In the genomic region with DNA sequence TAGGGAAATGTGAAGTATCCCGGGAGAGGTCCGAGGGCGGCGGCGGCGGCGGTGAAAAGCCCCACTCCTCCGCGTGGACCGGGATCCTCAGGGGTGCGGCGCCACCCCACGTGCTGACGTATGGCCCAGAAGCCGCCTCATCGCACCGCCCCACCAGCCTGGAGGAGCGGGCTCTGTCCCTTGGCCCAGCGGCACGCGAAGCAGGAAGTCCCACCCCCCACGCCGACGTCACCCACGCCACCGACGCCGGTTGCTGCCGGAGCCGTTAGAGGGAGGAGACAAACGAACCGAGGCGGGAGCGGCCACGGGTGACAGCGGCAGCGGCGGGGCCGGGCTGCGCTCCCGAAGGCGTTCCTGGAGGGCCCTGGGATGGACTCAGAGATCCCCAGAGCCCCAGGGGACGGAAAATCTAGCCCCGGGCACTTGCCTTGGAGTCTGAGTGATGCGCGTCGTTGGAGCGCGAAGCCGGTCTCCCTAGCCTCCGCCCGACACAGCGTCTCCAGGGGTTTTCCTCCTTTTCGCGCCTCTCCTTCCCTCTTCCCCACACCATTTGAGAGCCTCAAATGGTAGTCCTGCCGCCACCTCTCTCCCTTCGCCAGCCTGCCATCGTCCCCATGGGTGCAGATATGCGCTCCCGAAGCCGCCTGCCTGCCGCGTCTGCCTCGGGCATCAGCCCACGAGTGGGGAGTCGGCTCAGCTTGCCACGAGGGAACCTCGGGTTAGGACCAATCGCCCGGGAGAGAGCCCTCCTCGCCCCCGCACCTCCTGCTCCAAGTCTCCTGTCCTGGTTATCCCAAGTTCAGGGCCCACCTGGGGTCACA, we compare ENCODE assay signal across 8 cellular contexts. TPM values are rescaled to one million over a fixed set of nuclear protein-coding genes. Genes with fewer than 3 reads are reported as not detected.
A peak's percentile ranks its signal among the peaks of the same experiment; 100 is the strongest.
DNase-seq lines count a peak whose midpoint lies in the region; ATAC-seq and TF ChIP-seq lines count a peak whose summit lies in the region.

A gene with protein sequence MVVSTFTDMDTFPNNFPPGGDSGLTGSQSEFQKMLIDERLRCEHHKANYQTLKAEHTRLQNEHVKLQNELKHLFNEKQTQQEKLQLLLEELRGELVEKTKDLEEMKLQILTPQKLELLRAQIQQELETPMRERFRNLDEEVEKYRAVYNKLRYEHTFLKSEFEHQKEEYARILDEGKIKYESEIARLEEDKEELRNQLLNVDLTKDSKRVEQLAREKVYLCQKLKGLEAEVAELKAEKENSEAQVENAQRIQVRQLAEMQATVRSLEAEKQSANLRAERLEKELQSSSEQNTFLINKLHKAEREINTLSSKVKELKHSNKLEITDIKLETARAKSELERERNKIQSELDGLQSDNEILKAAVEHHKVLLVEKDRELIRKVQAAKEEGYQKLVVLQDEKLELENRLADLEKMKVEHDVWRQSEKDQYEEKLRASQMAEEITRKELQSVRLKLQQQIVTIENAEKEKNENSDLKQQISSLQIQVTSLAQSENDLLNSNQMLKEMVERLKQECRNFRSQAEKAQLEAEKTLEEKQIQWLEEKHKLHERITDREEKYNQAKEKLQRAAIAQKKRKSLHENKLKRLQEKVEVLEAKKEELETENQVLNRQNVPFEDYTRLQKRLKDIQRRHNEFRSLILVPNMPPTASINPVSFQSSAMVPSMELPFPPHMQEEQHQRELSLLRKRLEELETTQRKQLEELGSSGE (minus strand): TSS at position 95 of the 821 bp plus-strand sequence. CDS start 47,377 bp downstream, outside the sequence.

- no peak for TF ChIP-seq CTCF in LNCaP clone FGC (IDR thresholded peaks at IDR 0.05; ENCODE audit: control insufficient read depth, extremely low read depth, insufficient read depth)
- no peak for TF ChIP-seq CTCF in RWPE1 (conservative IDR thresholded peaks at IDR 0.05; ENCODE audit: low read depth)

- peak within 1 kb of the TSS; percentile 88 for H3K4me3 Mint-ChIP-seq in activated T-helper 2 cell treated with anti-CD3 and anti-CD28 coated beads, Interferon-gamma antibody, Interleukin-2, Interleukin-4, amounts not matched to agents 10 μg/mL and 5 μg/mL and 100 μg/mL, durations not matched to agents 14 hours and 24 hours and 36 hours (ENCODE audit: low read depth)
- H3K4me3 Mint-ChIP-seq in natural killer cell treated with Interleukin-12 subunit alpha and Interleukin-12 subunit beta and Interleukin-15 and Interleukin-18, amount 100 ng/mL, for 72 hours: peak within 1 kb of the TSS; percentile 97

- H3K4me3 ChIP-seq in LNCaP clone FGC (ENCODE audit: low read depth, low read length): peak within 1 kb of the TSS; percentile 65

- peaks cover 27% of the 10 kb centered on the region for H3K4me1 Mint-ChIP-seq in activated T-helper 2 cell treated with anti-CD3 and anti-CD28 coated beads, Interferon-gamma antibody, Interleukin-2, Interleukin-4, amounts not matched to agents 10 μg/mL and 5 μg/mL and 100 μg/mL, durations not matched to agents 14 hours and 24 hours and 36 hours (ENCODE audit: low read depth)
- peaks cover 25 to 26% of the 10 kb centered on the region in 2 donors for H3K4me1 Mint-ChIP-seq in natural killer cell treated with Interleukin-12 subunit alpha and Interleukin-12 subunit beta and Interleukin-15 and Interleukin-18, amount 100 ng/mL, for 72 hours (ENCODE audit: low read depth in 2 of 2)

- DNase-seq in Daoy (ENCODE audit: low read depth) (peak; percentile 98), GOT3 (lab: John Stamatoyannopoulos, UW) (peak; percentile 55), LNCaP clone FGC (ENCODE audit: low read depth) (peak; percentile 65), RWPE1 (ENCODE audit: low spot score) (peak; percentile 91), fibroblast of peridontal ligament (ENCODE audit: extremely low read depth) (peak; percentile 85)
- DNase-seq in activated T-helper 2 cell treated with anti-CD3 and anti-CD28 coated beads, Interferon-gamma antibody, Interleukin-2, Interleukin-4, amounts not matched to agents 10 μg/mL and 5 μg/mL and 100 μg/mL, durations not matched to agents 14 hours and 24 hours and 36 hours (ENCODE audit: low spot score): peak; percentile 95
- peak; percentile 98 for DNase-seq in natural killer cell treated with Interleukin-12 subunit alpha and Interleukin-12 subunit beta and Interleukin-15 and Interleukin-18, amount 100 ng/mL, for 72 hours (ENCODE audit: low spot score)
- peak; percentile 98 for DNase-seq in stimulated activated naive CD8-positive, alpha-beta T cell treated with anti-CD3 and anti-CD28 coated beads, Interleukin-15, Interleukin-2, amounts not matched to agents 100 U/mL and 50 U/mL, for 24 hours

- peaks cover 40% of the 10 kb centered on the region for H3K36me3 Mint-ChIP-seq in activated T-helper 2 cell treated with anti-CD3 and anti-CD28 coated beads, Interferon-gamma antibody, Interleukin-2, Interleukin-4, amounts not matched to agents 10 μg/mL and 5 μg/mL and 100 μg/mL, durations not matched to agents 14 hours and 24 hours and 36 hours (ENCODE audit: low read depth)
- H3K36me3 Mint-ChIP-seq in natural killer cell treated with Interleukin-12 subunit alpha and Interleukin-12 subunit beta and Interleukin-15 and Interleukin-18, amount 100 ng/mL, for 72 hours: peaks cover 4% of the 10 kb centered on the region

- CTCF ChIA-PET in RWPE1 (lab: Yijun Ruan, JAX): interaction anchor here (0.6 kb wide), 1 partner anchor 1472 kb away, joined by 5 read pairs; no protein-coding TSS in a partner anchor

- peak within 1 kb of the TSS; percentile 94 for H3K27ac ChIP-seq in RWPE1

- intact Hi-C loops in activated T-helper 2 cell treated with anti-CD3 and anti-CD28 coated beads, Interferon-gamma antibody, Interleukin-2, Interleukin-4, amounts not matched to agents 10 μg/mL and 5 μg/mL and 100 μg/mL, durations not matched to agents 14 hours and 24 hours and 36 hours (cut with micrococcal nuclease): loop anchor here (1.0 to 5.0 kb wide), 7 partner anchors 72 to 312 kb away; a partner anchor contains a TSS

- ATAC-seq in natural killer cell treated with Interleukin-12 subunit alpha and Interleukin-12 subunit beta and Interleukin-15 and Interleukin-18, amount 100 ng/mL, for 72 hours: peak; percentile 100
- ATAC-seq in stimulated activated naive CD8-positive, alpha-beta T cell treated with anti-CD3 and anti-CD28 coated beads, Interleukin-15, Interleukin-2, amounts not matched to agents 100 U/mL and 50 U/mL, for 24 hours: peak; percentile 99

- peaks cover 5% of the 10 kb centered on the region for H3K27me3 Mint-ChIP-seq in activated T-helper 2 cell treated with anti-CD3 and anti-CD28 coated beads, Interferon-gamma antibody, Interleukin-2, Interleukin-4, amounts not matched to agents 10 μg/mL and 5 μg/mL and 100 μg/mL, durations not matched to agents 14 hours and 24 hours and 36 hours (ENCODE audit: low read depth)
- peaks cover 0 to 6% of the 10 kb centered on the region in 2 donors for H3K27me3 Mint-ChIP-seq in natural killer cell treated with Interleukin-12 subunit alpha and Interleukin-12 subunit beta and Interleukin-15 and Interleukin-18, amount 100 ng/mL, for 72 hours

- H3K27ac Mint-ChIP-seq in activated T-helper 2 cell treated with anti-CD3 and anti-CD28 coated beads, Interferon-gamma antibody, Interleukin-2, Interleukin-4, amounts not matched to agents 10 μg/mL and 5 μg/mL and 100 μg/mL, durations not matched to agents 14 hours and 24 hours and 36 hours: peak within 1 kb of the TSS; percentile 92
- H3K27ac Mint-ChIP-seq in natural killer cell treated with Interleukin-12 subunit alpha and Interleukin-12 subunit beta and Interleukin-15 and Interleukin-18, amount 100 ng/mL, for 72 hours: peak within 1 kb of the TSS; percentile 83 to 88

- POLR2A ChIA-PET in RWPE1 (lab: Yijun Ruan, JAX; ENCODE audit: low non-redundant PET): no interaction called here

- H3K9me3 Mint-ChIP-seq in activated T-helper 2 cell treated with anti-CD3 and anti-CD28 coated beads, Interferon-gamma antibody, Interleukin-2, Interleukin-4, amounts not matched to agents 10 μg/mL and 5 μg/mL and 100 μg/mL, durations not matched to agents 14 hours and 24 hours and 36 hours: peaks cover 5% of the 10 kb centered on the region
- H3K9me3 Mint-ChIP-seq in natural killer cell treated with Interleukin-12 subunit alpha and Interleukin-12 subunit beta and Interleukin-15 and Interleukin-18, amount 100 ng/mL, for 72 hours: no peaks in the 10 kb centered on the region

RNA-seq across cellular contexts. Expression of the gene that starts here (rescaled TPM):
- total RNA-seq in Daoy (2014; rRNA removed; shearing (Covaris generic)): 17.6 and 30.8 TPM in 2 replicates
- total RNA-seq in activated T-helper 2 cell treated with anti-CD3 and anti-CD28 coated beads, Interferon-gamma antibody, Interleukin-2, Interleukin-4, amounts not matched to agents 10 μg/mL and 5 μg/mL and 100 μg/mL, durations not matched to agents 14 hours and 24 hours and 36 hours: 32.4 and 35.9 TPM in 2 replicates
- 10 to 100 TPM; 17.6 to 37.8 TPM for total RNA-seq in natural killer cell treated with Interleukin-12 subunit alpha and Interleukin-12 subunit beta and Interleukin-15 and Interleukin-18, amount 100 ng/mL, for 72 hours

Comparison
In these comparisons a context has a peak if more than half of its experiments do, and no peak if none do; other contexts are left out.
1. Peak in every context shown above with its lines: DNase-seq, ATAC-seq, H3K4me3 ChIP-seq and H3K27ac ChIP-seq.